8 cellular contexts compared by ENCODE assay signal in the genomic region with DNA sequence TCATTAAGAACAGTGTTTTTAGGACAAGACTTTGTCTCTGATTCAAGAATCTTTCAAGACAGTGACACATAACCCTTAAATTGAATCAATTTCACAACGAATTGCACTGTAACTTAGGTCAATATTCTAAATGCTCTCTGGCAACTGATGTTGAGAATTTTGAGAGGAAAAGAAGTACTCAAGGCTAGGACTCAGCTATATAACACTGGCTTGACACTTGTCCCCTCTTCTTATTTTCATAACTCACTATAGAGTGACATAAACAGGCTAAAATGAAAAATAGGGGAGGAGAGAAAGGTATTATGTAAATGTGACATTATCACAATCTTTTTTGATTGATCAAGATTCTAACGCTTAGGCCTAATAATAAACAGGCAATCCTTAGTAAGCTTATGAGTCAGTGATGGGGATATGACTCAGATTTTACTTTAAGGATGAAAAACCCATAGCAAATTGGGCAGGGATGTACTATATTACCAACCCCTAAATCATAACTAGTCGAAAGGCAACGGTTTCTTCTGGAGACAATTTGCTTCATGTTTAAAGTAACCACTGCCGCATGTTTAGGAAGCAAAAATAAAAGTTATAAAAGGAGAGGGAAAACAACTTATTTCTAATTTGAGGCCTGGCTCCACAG. TPM values are rescaled to one million over a fixed set of nuclear protein-coding genes. Genes with fewer than 3 reads are reported as not detected.
DNase-seq lines count a peak whose midpoint lies in the region; ATAC-seq and TF ChIP-seq lines count a peak whose summit lies in the region.

No MANE protein-coding gene starts in this region.

- H3K4me3 Mint-ChIP-seq in progenitor cell of endocrine pancreas (ENCODE audit: low read depth): peak overlapping the region; percentile 1

- DNase-seq in GM03348 (ENCODE audit: low spot score): peak; percentile 63
- peak; percentile 48 for DNase-seq in NB4 (ENCODE audit: low read depth)
- peak; percentile 36 to 83 for DNase-seq in cardiac fibroblast (ENCODE audit: low read depth in 2 of 2)
- DNase-seq in progenitor cell of endocrine pancreas (ENCODE audit: low spot score, unreplicated experiment): no peak
- no peak for DNase-seq in NCI-H510A (lab: John Stamatoyannopoulos, UW)
- DNase-seq in aorta: no peak
- DNase-seq in NCI-H1417 (lab: John Stamatoyannopoulos, UW): no peak
- no peak for DNase-seq in stimulated activated CD4-positive, alpha-beta T cell treated with anti-CD3 and anti-CD28 coated beads, Interleukin-1b, Interleukin-23, amount 100 ng/mL, for 48 hours

- ATAC-seq in aorta (ENCODE audit: low FRiP score): no peak

- intact Hi-C loops in aorta (cut with DNase I): loop anchor here in 1 of 2 donors (2.0 kb wide), 1 partner anchor 318 kb away; no protein-coding TSS in a partner anchor

- H3K27me3 Mint-ChIP-seq in progenitor cell of endocrine pancreas: no peaks in the 10 kb centered on the region

- H3K4me1 Mint-ChIP-seq in progenitor cell of endocrine pancreas (ENCODE audit: low read depth): peaks cover 76% of the 10 kb centered on the region

- no peaks in the 10 kb centered on the region for H3K9me3 Mint-ChIP-seq in progenitor cell of endocrine pancreas (ENCODE audit: low read depth)

- H3K27me3 ChIP-seq in aorta (ENCODE audit: control insufficient read depth in 1 of 2, insufficient read depth in 2 of 2, low read length in 1 of 2): no peaks in the 10 kb centered on the region

- no peak for TF ChIP-seq POLR2A in NB4 (IDR thresholded peaks at IDR 0.05; ENCODE audit: extremely low read depth, insufficient read length)

- no peaks in the 10 kb centered on the region for H3K9me3 ChIP-seq in aorta (ENCODE audit: control insufficient read depth, low read length)

- H3K36me3 Mint-ChIP-seq in progenitor cell of endocrine pancreas (ENCODE audit: insufficient read depth): peaks cover 10% of the 10 kb centered on the region

- TF ChIP-seq CTCF in NB4 (IDR thresholded peaks at IDR 0.05; ENCODE audit: low read depth, low read length) (no peak), cardiac fibroblast (IDR thresholded peaks at IDR 0.05; ENCODE audit: low read depth, low read length) (no peak), progenitor cell of endocrine pancreas (IDR thresholded peaks at IDR 0.05; ENCODE audit: unreplicated experiment) (no peak)

- H3K27ac ChIP-seq in aorta (ENCODE audit: low read depth in 1 of 2, low read length in 2 of 2): no peak overlapping the region

- H3K27ac Mint-ChIP-seq in progenitor cell of endocrine pancreas: peak overlapping the region; percentile 90

- H3K4me3 ChIP-seq in NB4 (ENCODE audit: low read depth, low read length) (no peak overlapping the region), cardiac fibroblast (replicated peaks in 1 of 2; ENCODE audit: low read depth in 2 of 2, low read length in 2 of 2) (no peak overlapping the region), aorta (ENCODE audit: low read length in 2 of 2) (no peak overlapping the region)

- no peaks in the 10 kb centered on the region for H3K36me3 ChIP-seq in aorta (ENCODE audit: control insufficient read depth in 1 of 2, insufficient read depth in 2 of 2, low read length in 1 of 2)

- WGBS in aorta, 2 donors: 21 to 23% methylated on average over 5 of the region's 5 CpGs

- H3K4me1 ChIP-seq in aorta (ENCODE audit: control insufficient read depth in 1 of 2, insufficient read depth in 2 of 2, low read length in 2 of 2): peaks cover 4 to 27% of the 10 kb centered on the region in 2 donors

RNA-seq across cellular contexts. Expression of a gene that starts 10.9 kb away (rescaled TPM):
- total RNA-seq in progenitor cell of endocrine pancreas (162 and 164 TPM in 2 replicates), aorta (10 to 100 TPM; 81.0 to 86.9 TPM)
- polyA plus RNA-seq in aorta: 10 to 100 TPM; 25.7 to 46.1 TPM

Comparison
In these comparisons a context has a peak if more than half of its experiments do, and no peak if none do; other contexts are left out.
1. DNase-seq: peak in GM03348 (single experiment), NB4 (single experiment) and cardiac fibroblast (2 of 2); none in progenitor cell of endocrine pancreas (single experiment), NCI-H510A (single experiment), aorta (0 of 2), NCI-H1417 (0 of 3) and stimulated activated CD4-positive, alpha-beta T cell treated with anti-CD3 and anti-CD28 coated beads, Interleukin-1b, Interleukin-23, amount 100 ng/mL, for 48 hours (single experiment).